1 cellular context compared by ENCODE assay signal in the genomic region with DNA sequence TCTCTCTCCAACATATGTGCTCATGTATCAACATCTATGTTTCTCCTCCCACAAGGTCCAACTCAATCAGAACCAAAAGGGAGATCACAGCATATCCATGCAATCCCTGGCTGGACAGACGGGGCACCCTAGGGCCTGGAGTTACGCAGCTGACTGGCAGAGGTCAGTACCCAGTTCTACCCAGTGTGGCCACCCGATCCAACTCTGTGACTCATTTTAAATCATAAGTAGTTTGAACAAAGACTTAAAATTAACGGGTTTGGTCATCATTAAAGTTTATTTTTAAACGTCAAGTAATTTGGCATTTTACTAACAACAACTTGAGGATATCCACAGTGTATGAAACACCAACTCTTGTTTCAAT.
TF ChIP-seq lines count a peak whose summit lies in the region.

No MANE protein-coding gene starts in this region.

TF ChIP-seq in HepG2, 621 proteins besides CTCF, POLR2A, EP300 and RAD21 (continued from another document):
- TF ChIP-seq, protein P1, sequence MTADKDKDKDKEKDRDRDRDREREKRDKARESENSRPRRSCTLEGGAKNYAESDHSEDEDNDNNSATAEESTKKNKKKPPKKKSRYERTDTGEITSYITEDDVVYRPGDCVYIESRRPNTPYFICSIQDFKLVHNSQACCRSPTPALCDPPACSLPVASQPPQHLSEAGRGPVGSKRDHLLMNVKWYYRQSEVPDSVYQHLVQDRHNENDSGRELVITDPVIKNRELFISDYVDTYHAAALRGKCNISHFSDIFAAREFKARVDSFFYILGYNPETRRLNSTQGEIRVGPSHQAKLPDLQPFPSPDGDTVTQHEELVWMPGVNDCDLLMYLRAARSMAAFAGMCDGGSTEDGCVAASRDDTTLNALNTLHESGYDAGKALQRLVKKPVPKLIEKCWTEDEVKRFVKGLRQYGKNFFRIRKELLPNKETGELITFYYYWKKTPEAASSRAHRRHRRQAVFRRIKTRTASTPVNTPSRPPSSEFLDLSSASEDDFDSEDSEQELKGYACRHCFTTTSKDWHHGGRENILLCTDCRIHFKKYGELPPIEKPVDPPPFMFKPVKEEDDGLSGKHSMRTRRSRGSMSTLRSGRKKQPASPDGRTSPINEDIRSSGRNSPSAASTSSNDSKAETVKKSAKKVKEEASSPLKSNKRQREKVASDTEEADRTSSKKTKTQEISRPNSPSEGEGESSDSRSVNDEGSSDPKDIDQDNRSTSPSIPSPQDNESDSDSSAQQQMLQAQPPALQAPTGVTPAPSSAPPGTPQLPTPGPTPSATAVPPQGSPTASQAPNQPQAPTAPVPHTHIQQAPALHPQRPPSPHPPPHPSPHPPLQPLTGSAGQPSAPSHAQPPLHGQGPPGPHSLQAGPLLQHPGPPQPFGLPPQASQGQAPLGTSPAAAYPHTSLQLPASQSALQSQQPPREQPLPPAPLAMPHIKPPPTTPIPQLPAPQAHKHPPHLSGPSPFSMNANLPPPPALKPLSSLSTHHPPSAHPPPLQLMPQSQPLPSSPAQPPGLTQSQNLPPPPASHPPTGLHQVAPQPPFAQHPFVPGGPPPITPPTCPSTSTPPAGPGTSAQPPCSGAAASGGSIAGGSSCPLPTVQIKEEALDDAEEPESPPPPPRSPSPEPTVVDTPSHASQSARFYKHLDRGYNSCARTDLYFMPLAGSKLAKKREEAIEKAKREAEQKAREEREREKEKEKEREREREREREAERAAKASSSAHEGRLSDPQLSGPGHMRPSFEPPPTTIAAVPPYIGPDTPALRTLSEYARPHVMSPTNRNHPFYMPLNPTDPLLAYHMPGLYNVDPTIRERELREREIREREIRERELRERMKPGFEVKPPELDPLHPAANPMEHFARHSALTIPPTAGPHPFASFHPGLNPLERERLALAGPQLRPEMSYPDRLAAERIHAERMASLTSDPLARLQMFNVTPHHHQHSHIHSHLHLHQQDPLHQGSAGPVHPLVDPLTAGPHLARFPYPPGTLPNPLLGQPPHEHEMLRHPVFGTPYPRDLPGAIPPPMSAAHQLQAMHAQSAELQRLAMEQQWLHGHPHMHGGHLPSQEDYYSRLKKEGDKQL (CRISPR knock-in tag; IDR thresholded peaks at IDR 0.05; ENCODE audit: low read depth): no peak
